ENCODE assay signal across 11 cellular contexts in the genomic region with DNA sequence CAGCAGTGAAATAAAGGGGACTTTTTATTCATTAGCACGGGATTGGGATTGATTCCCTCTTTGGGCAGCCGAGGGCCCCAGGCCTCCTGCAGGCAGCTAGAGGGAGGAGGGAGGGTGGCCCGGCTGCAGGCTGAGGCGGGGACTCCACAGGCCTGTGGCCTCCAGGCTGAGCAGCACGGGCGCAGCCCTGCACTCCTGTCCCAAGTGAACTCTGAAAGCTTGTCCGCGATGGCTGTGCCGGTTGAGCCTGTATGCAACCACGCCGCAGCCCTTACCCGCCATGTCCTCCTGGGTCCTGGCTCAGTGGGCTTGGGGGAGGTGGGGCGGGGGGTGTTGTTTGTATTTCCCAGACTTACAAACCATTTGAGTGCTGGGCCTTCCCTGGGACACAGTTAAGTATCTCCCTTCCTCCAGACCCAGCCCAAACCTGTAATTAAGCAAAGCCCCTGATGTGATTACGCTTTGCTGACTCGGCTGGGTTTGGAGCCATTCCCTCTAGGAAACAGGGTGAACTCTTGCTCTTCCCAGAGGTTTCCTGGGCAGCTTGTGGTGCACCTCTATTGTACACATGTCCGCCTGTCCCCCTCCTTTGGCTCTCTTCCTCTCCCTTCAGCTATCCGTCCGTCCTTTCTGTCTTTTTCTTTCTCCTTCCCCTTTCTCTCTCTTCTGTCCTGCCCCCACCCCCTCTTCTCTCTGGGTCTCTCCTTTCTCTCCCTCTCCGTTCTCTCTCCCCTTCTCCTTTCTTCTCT. TPM values are rescaled to one million over a fixed set of nuclear protein-coding genes. Genes with fewer than 3 reads are reported as not detected.
A peak's percentile ranks its signal among the peaks of the same experiment; 100 is the strongest.
DNase-seq lines count a peak whose midpoint lies in the region; FAIRE-seq and TF ChIP-seq lines count a peak whose summit lies in the region.
"Had no signal": no experiment of that assay in that cellular context is flagged by ENCODE, and none has a peak within 500 bp of the region (broad histone marks: within the 10 kb centered on the region; RNA-seq: fewer than 3 reads in every experiment).

No MANE protein-coding gene starts in this region.

- in situ Hi-C loops in astrocyte of the spinal cord (cut with HindIII; ENCODE audit: low sequenced_read_pairs), result no loop called here

- no peak for FAIRE-seq in small intestine (lab: Jason Lieb, UNC)

- peaks cover 38% of the 10 kb centered on the region for H3K27me3 ChIP-seq in suprapubic skin
- peaks cover 13 to 23% of the 10 kb centered on the region in 2 donors for H3K27me3 ChIP-seq in small intestine (ENCODE audit: control insufficient read depth in 2 of 2, insufficient read depth in 2 of 2, low read length in 2 of 2)

- TF ChIP-seq POLR2A in suprapubic skin (IDR thresholded peaks at IDR 0.05), result no peak

- H3K9me3 ChIP-seq in suprapubic skin, result no peaks in the 10 kb centered on the region
- no peaks in the 10 kb centered on the region for H3K9me3 ChIP-seq in small intestine (ENCODE audit: control insufficient read depth, low read depth)

- H3K36me3 ChIP-seq in suprapubic skin, result no peaks in the 10 kb centered on the region
- no peaks in the 10 kb centered on the region for H3K36me3 ChIP-seq in small intestine (ENCODE audit: control insufficient read depth in 2 of 2, insufficient read depth in 2 of 2, low read length in 2 of 2)

- WGBS in suprapubic skin, result 63% methylated on average over 18 of the region's 19 CpGs
- 37 to 58% (median 53%) methylated on average over 19 of the region's 19 CpGs for WGBS in small intestine, 3 donors

- H3K4me3 ChIP-seq in astrocyte of the spinal cord (ENCODE audit: low read depth, low read length), result peak overlapping the region; percentile 14
- peak overlapping the region; percentile 49 for H3K4me3 ChIP-seq in suprapubic skin
- H3K4me3 ChIP-seq in small intestine (ENCODE audit: low read depth in 1 of 2, low read length in 2 of 2), result no peak overlapping the region

- TF ChIP-seq CTCF in astrocyte of the spinal cord (IDR thresholded peaks at IDR 0.05; ENCODE audit: low read depth, low read length) (no peak), suprapubic skin (IDR thresholded peaks at IDR 0.05) (no peak)

- DNase-seq in DMS53 (lab: John Stamatoyannopoulos, UW) (peak; percentile 35), DMS53 treated with DMSO at 0.1 percent for 48 hours (lab: John Stamatoyannopoulos, UW; ENCODE audit: unreplicated experiment) (no peak), astrocyte of the spinal cord (ENCODE audit: low read depth, low spot score) (peak; percentile 40), iPS-NIHi7 (ENCODE audit: extremely low spot score) (peak; percentile 71), suprapubic skin (ENCODE audit: low spot score in 2 of 2) (no peak), small intestine (no peak), NCI-H1436 treated with DMSO at 0.1 percent for 48 hours (lab: John Stamatoyannopoulos, UW) (no peak), NCI-H524 treated with DMSO at 0.1 percent for 48 hours (lab: John Stamatoyannopoulos, UW) (no peak)
- DNase-seq: activated CD4-positive, alpha-beta T cell treated with anti-CD3 and anti-CD28 coated beads for 36 hours; central memory CD4-positive, alpha-beta T cell; stimulated activated CD4-positive, alpha-beta T cell treated with anti-CD3 and anti-CD28 coated beads, Interleukin-4, amount 100 ng/mL, for 24 hours had no signal

- peaks cover 44% of the 10 kb centered on the region for H3K4me1 ChIP-seq in suprapubic skin
- no peaks in the 10 kb centered on the region for H3K4me1 ChIP-seq in small intestine (ENCODE audit: control insufficient read depth in 2 of 2, insufficient read depth in 1 of 2, low read depth in 1 of 2, low read length in 1 of 2)

- no peak for TF ChIP-seq EP300 in suprapubic skin (IDR thresholded peaks at IDR 0.05)

- H3K27ac ChIP-seq in suprapubic skin (no peak overlapping the region), small intestine (ENCODE audit: low read depth in 1 of 2, low read length in 1 of 2) (no peak overlapping the region)

RNA-seq across cellular contexts. Expression of a gene that starts 5.3 kb away (rescaled TPM):
- 1 to 10 TPM; 1.9 to 7.9 (median 5.5) TPM for total RNA-seq in suprapubic skin
- polyA plus RNA-seq in small intestine, result 1 to 10 TPM in 1 of 3 donors, not detected in 2; 1.2 TPM
- total RNA-seq: activated CD4-positive, alpha-beta T cell treated with anti-CD3 and anti-CD28 coated beads for 36 hours had no signal

Comparison
In these comparisons a context has a peak if more than half of its experiments do, and no peak if none do; other contexts are left out.
1. DNase-seq: peak in DMS53 (single experiment), astrocyte of the spinal cord (single experiment) and iPS-NIHi7 (single experiment); none in DMS53 treated with DMSO at 0.1 percent for 48 hours (single experiment), suprapubic skin (0 of 2), small intestine (single experiment), NCI-H1436 treated with DMSO at 0.1 percent for 48 hours (single experiment) and NCI-H524 treated with DMSO at 0.1 percent for 48 hours (single experiment).
2. H3K4me3 ChIP-seq: peak in astrocyte of the spinal cord (single experiment) and suprapubic skin (single experiment); none in small intestine (0 of 2).